Comparison of ENCODE assay signal across 8 cellular contexts in genomic region chr2:172428841-172429173, GRCh38. TPM values are rescaled to one million over a fixed set of nuclear protein-coding genes. Genes with fewer than 3 reads are reported as not detected.
DNase-seq lines count a peak whose midpoint lies in the region; ATAC-seq, FAIRE-seq and TF ChIP-seq lines count a peak whose summit lies in the region.

No MANE protein-coding gene starts in this region.

- H3K27me3 Mint-ChIP-seq in T-helper 1 cell treated with Interleukin-12 subunit alpha and Interleukin-12 subunit beta and Interleukin-4 antibody, amounts not matched to agents 30 μg/mL and 1 μg/mL, for 36 hours (ENCODE audit: low read depth) = peaks cover 44% of the 10 kb centered on the region
- peaks cover 12% of the 10 kb centered on the region for H3K27me3 Mint-ChIP-seq in astrocyte (ENCODE audit: low read depth, unreplicated experiment)
- no peaks in the 10 kb centered on the region for H3K27me3 Mint-ChIP-seq in stimulated activated naive CD8-positive, alpha-beta T cell treated with anti-CD3 and anti-CD28 coated beads, Interleukin-15, amount 100 ng/mL, for 72 hours

- H3K9me3 Mint-ChIP-seq in T-helper 1 cell treated with Interleukin-12 subunit alpha and Interleukin-12 subunit beta and Interleukin-4 antibody, amounts not matched to agents 30 μg/mL and 1 μg/mL, for 36 hours = no peaks in the 10 kb centered on the region
- H3K9me3 Mint-ChIP-seq in astrocyte (ENCODE audit: unreplicated experiment) = no peaks in the 10 kb centered on the region
- H3K9me3 Mint-ChIP-seq in stimulated activated naive CD8-positive, alpha-beta T cell treated with anti-CD3 and anti-CD28 coated beads, Interleukin-15, amount 100 ng/mL, for 72 hours = no peaks in the 10 kb centered on the region

- peak overlapping the region; percentile 73 for H3K4me3 ChIP-seq in astrocyte (ENCODE audit: insufficient read depth, low read depth, low read length)

- peaks cover 50% of the 10 kb centered on the region for H3K4me1 Mint-ChIP-seq in T-helper 1 cell treated with Interleukin-12 subunit alpha and Interleukin-12 subunit beta and Interleukin-4 antibody, amounts not matched to agents 30 μg/mL and 1 μg/mL, for 36 hours (ENCODE audit: low read depth)
- H3K4me1 Mint-ChIP-seq in astrocyte (ENCODE audit: low read depth, unreplicated experiment) = peaks cover 16% of the 10 kb centered on the region
- peaks cover 12% of the 10 kb centered on the region for H3K4me1 Mint-ChIP-seq in stimulated activated naive CD8-positive, alpha-beta T cell treated with anti-CD3 and anti-CD28 coated beads, Interleukin-15, amount 100 ng/mL, for 72 hours

- no peaks in the 10 kb centered on the region for H3K36me3 ChIP-seq in astrocyte (ENCODE audit: insufficient read depth, low read length)

- no peak overlapping the region for H3K27ac Mint-ChIP-seq in T-helper 1 cell treated with Interleukin-12 subunit alpha and Interleukin-12 subunit beta and Interleukin-4 antibody, amounts not matched to agents 30 μg/mL and 1 μg/mL, for 36 hours
- no peak overlapping the region for H3K27ac Mint-ChIP-seq in astrocyte (ENCODE audit: unreplicated experiment)
- H3K27ac Mint-ChIP-seq in stimulated activated naive CD8-positive, alpha-beta T cell treated with anti-CD3 and anti-CD28 coated beads, Interleukin-15, amount 100 ng/mL, for 72 hours = peak overlapping the region; percentile 1 to 19

- H3K27ac ChIP-seq in astrocyte (ENCODE audit: low read depth, low read length) = peak overlapping the region; percentile 31

- peaks cover 27% of the 10 kb centered on the region for H3K79me2 ChIP-seq in astrocyte (ENCODE audit: insufficient read depth, low read length)

- H2AFZ ChIP-seq in astrocyte (ENCODE audit: low read depth, low read length) = peak overlapping the region; percentile 93

- DNase-seq in T-helper 1 cell (no peak), astrocyte (ENCODE audit: low read depth) (no peak), left lobe of liver (ENCODE audit: low spot score) (no peak), nucleus accumbens (lab: John Stamatoyannopoulos, UW) (no peak)
- DNase-seq in stimulated activated naive CD8-positive, alpha-beta T cell treated with anti-CD3 and anti-CD28 coated beads, Interleukin-15, amount 100 ng/mL, for 72 hours = no peak
- DNase-seq in activated effector memory CD4-positive, alpha-beta T cell treated with anti-CD3 and anti-CD28 coated beads, Interleukin-2, amount 50 U/mL, for 16 hours = no peak

- TF ChIP-seq CTCF in astrocyte (IDR thresholded peaks at IDR 0.05; ENCODE audit: insufficient read depth, low read depth, low read length) = no peak

- H4K20me1 ChIP-seq in astrocyte (ENCODE audit: insufficient read depth, low read length) = no peaks in the 10 kb centered on the region

- FAIRE-seq in astrocyte (lab: Jason Lieb, UNC) = no peak

- peaks cover 21% of the 10 kb centered on the region for H3K4me1 ChIP-seq in astrocyte (ENCODE audit: insufficient read depth, low read length)

- peak; percentile 14 for ATAC-seq in left lobe of liver
- ATAC-seq in stimulated activated naive CD8-positive, alpha-beta T cell treated with anti-CD3 and anti-CD28 coated beads, Interleukin-15, amount 100 ng/mL, for 72 hours = no peak
- ATAC-seq in HG02938 (IDR thresholded peaks at IDR 0.05; ENCODE audit: unreplicated experiment) = no peak

- peak overlapping the region; percentile 92 for H3K4me2 ChIP-seq in astrocyte (ENCODE audit: low read length)

- no peaks in the 10 kb centered on the region for H3K9me3 ChIP-seq in astrocyte (ENCODE audit: insufficient read depth, low read depth, low read length)

- peaks cover 19% of the 10 kb centered on the region for H3K36me3 Mint-ChIP-seq in T-helper 1 cell treated with Interleukin-12 subunit alpha and Interleukin-12 subunit beta and Interleukin-4 antibody, amounts not matched to agents 30 μg/mL and 1 μg/mL, for 36 hours (ENCODE audit: low read depth)
- H3K36me3 Mint-ChIP-seq in astrocyte (ENCODE audit: low read depth, unreplicated experiment) = no peaks in the 10 kb centered on the region

- peaks cover 4% of the 10 kb centered on the region for H3K27me3 ChIP-seq in astrocyte (ENCODE audit: insufficient read depth, low read length)

- H3K9ac ChIP-seq in astrocyte (ENCODE audit: low read length) = peak overlapping the region; percentile 78

- peak overlapping the region; percentile 78 for H3K4me3 Mint-ChIP-seq in T-helper 1 cell treated with Interleukin-12 subunit alpha and Interleukin-12 subunit beta and Interleukin-4 antibody, amounts not matched to agents 30 μg/mL and 1 μg/mL, for 36 hours
- H3K4me3 Mint-ChIP-seq in astrocyte (ENCODE audit: unreplicated experiment) = peak overlapping the region; percentile 85
- peak overlapping the region; percentile 86 to 90 for H3K4me3 Mint-ChIP-seq in stimulated activated naive CD8-positive, alpha-beta T cell treated with anti-CD3 and anti-CD28 coated beads, Interleukin-15, amount 100 ng/mL, for 72 hours

RNA-seq across cellular contexts. Expression of gene ITGA6, which starts 1.4 kb away (rescaled TPM):
- total RNA-seq in astrocyte = 21.1 and 35.3 TPM in 2 replicates
- total RNA-seq in left lobe of liver = 13.5 TPM

Comparison
In these comparisons a context has a peak if more than half of its experiments do, and no peak if none do; other contexts are left out.
1. H3K27ac Mint-ChIP-seq: peak in stimulated activated naive CD8-positive, alpha-beta T cell treated with anti-CD3 and anti-CD28 coated beads, Interleukin-15, amount 100 ng/mL, for 72 hours (2 of 2); none in T-helper 1 cell treated with Interleukin-12 subunit alpha and Interleukin-12 subunit beta and Interleukin-4 antibody, amounts not matched to agents 30 μg/mL and 1 μg/mL, for 36 hours (single experiment) and astrocyte (single experiment).
2. Peak in every context shown above with its lines, with median percentiles within 50 percentile points of each other: H3K4me3 Mint-ChIP-seq.